1 cellular context compared by ENCODE assay signal in genomic region chr20:54146672-54147071, GRCh38.
TF ChIP-seq lines count a peak whose summit lies in the region.

No MANE protein-coding gene starts in this region.

TF ChIP-seq in HepG2, 621 proteins besides CTCF, POLR2A, EP300 and RAD21 (continued from another document):
- no peak for TF ChIP-seq PRDM15 (CRISPR knock-in tag; IDR thresholded peaks at IDR 0.05)
- TF ChIP-seq MAFF (IDR thresholded peaks at IDR 0.05; ENCODE audit: low read depth, low read length): peak; percentile 36; the same call in 1 of the 2 replicates
- no peak for TF ChIP-seq SCMH1 (CRISPR knock-in tag; IDR thresholded peaks at IDR 0.05; ENCODE audit: borderline replicate concordance)
- no peak for TF ChIP-seq HOXD1 (CRISPR knock-in tag; IDR thresholded peaks at IDR 0.05)
- no peak for TF ChIP-seq PREB (CRISPR knock-in tag; IDR thresholded peaks at IDR 0.05)
